Comparison of ENCODE assay signal across 2 cellular contexts in the genomic region with DNA sequence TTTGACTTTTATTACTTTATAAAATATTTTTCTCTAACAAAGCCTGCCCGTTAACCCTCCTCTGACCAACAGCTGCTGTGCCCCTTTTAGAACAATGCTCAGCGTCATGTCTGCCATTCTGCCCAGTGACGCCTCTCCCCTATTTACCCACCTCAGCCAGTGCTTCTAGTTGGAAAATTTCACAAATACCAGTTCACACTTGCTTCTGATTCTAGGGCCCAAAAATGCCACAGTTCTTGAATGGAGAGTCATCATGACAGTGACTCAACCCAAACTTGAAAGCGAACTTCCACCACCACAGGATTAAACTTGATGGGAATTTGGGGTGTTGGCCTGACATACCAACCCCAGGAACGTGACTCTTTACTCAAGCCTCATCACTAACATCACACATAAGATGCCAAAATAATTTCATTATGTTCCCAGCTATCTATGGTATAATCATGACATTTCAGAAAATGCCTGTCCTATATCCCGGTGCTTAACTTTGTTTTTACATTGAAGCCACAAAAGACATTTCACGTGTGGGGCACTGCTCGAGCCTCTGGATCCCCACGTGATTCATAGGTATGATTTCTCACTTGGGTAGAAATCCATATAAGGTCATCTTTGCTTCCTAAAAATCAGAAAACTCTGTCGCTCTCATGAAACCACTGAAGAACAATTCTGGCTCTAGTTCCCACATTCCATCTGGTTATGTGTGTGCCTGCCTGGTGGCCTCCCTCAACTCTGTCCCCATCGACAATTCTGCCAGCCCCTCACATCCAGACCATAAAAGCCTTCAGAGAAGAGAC.
TF ChIP-seq lines count a peak whose summit lies in the region.

No MANE protein-coding gene starts in this region.

TF ChIP-seq in HEK293, 187 proteins besides CTCF, POLR2A, EP300 and RAD21:
- TF ChIP-seq ZNF341 (tag by site-specific recombination; IDR thresholded peaks at IDR 0.05; ENCODE audit: low read depth) (peak; percentile 76), ZNF223 (tag by site-specific recombination; IDR thresholded peaks at IDR 0.05) (no peak), ZNF544 (tag by site-specific recombination; IDR thresholded peaks at IDR 0.05) (no peak)

TF ChIP-seq in SK-N-SH, 30 proteins besides CTCF, POLR2A, EP300 and RAD21 (continued from another document):
- no peak for TF ChIP-seq FOSL2 (IDR thresholded peaks at IDR 0.05; ENCODE audit: borderline replicate concordance, low read depth)
- TF ChIP-seq, protein P1, sequence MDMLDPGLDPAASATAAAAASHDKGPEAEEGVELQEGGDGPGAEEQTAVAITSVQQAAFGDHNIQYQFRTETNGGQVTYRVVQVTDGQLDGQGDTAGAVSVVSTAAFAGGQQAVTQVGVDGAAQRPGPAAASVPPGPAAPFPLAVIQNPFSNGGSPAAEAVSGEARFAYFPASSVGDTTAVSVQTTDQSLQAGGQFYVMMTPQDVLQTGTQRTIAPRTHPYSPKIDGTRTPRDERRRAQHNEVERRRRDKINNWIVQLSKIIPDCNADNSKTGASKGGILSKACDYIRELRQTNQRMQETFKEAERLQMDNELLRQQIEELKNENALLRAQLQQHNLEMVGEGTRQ (IDR thresholded peaks at IDR 0.05; ENCODE audit: borderline replicate concordance, low read depth, low read length) = no peak
- no peak for TF ChIP-seq SIN3A (IDR thresholded peaks at IDR 0.05; ENCODE audit: borderline replicate concordance, low read depth, low read length)
- no peak for TF ChIP-seq USF1 (IDR thresholded peaks at IDR 0.05; ENCODE audit: borderline replicate concordance, low read depth)
- TF ChIP-seq RXRA (IDR thresholded peaks at IDR 0.05; ENCODE audit: borderline replicate concordance, low read depth) = no peak
- TF ChIP-seq JUND (IDR thresholded peaks at IDR 0.05) = no peak
- no peak for TF ChIP-seq RCOR1 (IDR thresholded peaks at IDR 0.05; ENCODE audit: low read length)
- no peak for TF ChIP-seq NFIC (IDR thresholded peaks at IDR 0.05; ENCODE audit: borderline replicate concordance)
- no peak for TF ChIP-seq EZH2phosphoT487 (IDR thresholded peaks at IDR 0.05; ENCODE audit: borderline replicate concordance, low read depth)
- TF ChIP-seq GATA2 (CRISPR knock-in tag; IDR thresholded peaks at IDR 0.05) = no peak
- TF ChIP-seq, protein P2, sequence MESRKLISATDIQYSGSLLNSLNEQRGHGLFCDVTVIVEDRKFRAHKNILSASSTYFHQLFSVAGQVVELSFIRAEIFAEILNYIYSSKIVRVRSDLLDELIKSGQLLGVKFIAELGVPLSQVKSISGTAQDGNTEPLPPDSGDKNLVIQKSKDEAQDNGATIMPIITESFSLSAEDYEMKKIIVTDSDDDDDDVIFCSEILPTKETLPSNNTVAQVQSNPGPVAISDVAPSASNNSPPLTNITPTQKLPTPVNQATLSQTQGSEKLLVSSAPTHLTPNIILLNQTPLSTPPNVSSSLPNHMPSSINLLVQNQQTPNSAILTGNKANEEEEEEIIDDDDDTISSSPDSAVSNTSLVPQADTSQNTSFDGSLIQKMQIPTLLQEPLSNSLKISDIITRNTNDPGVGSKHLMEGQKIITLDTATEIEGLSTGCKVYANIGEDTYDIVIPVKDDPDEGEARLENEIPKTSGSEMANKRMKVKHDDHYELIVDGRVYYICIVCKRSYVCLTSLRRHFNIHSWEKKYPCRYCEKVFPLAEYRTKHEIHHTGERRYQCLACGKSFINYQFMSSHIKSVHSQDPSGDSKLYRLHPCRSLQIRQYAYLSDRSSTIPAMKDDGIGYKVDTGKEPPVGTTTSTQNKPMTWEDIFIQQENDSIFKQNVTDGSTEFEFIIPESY (IDR thresholded peaks at IDR 0.05; ENCODE audit: borderline replicate concordance, low read depth) = no peak
- TF ChIP-seq SMC3 (IDR thresholded peaks at IDR 0.05; ENCODE audit: low read depth, low read length) = no peak
- no peak for TF ChIP-seq MEF2A (IDR thresholded peaks at IDR 0.05; ENCODE audit: borderline replicate concordance, low read depth)
- TF ChIP-seq, protein P3, sequence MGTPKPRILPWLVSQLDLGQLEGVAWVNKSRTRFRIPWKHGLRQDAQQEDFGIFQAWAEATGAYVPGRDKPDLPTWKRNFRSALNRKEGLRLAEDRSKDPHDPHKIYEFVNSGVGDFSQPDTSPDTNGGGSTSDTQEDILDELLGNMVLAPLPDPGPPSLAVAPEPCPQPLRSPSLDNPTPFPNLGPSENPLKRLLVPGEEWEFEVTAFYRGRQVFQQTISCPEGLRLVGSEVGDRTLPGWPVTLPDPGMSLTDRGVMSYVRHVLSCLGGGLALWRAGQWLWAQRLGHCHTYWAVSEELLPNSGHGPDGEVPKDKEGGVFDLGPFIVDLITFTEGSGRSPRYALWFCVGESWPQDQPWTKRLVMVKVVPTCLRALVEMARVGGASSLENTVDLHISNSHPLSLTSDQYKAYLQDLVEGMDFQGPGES (IDR thresholded peaks at IDR 0.05; ENCODE audit: low read depth, low read length) = no peak
- no peak for TF ChIP-seq POLR2AphosphoS5 (IDR thresholded peaks at IDR 0.05; ENCODE audit: low read depth, low read length)
